Comparison of ENCODE assay signal across 1 cellular context in the genomic region with DNA sequence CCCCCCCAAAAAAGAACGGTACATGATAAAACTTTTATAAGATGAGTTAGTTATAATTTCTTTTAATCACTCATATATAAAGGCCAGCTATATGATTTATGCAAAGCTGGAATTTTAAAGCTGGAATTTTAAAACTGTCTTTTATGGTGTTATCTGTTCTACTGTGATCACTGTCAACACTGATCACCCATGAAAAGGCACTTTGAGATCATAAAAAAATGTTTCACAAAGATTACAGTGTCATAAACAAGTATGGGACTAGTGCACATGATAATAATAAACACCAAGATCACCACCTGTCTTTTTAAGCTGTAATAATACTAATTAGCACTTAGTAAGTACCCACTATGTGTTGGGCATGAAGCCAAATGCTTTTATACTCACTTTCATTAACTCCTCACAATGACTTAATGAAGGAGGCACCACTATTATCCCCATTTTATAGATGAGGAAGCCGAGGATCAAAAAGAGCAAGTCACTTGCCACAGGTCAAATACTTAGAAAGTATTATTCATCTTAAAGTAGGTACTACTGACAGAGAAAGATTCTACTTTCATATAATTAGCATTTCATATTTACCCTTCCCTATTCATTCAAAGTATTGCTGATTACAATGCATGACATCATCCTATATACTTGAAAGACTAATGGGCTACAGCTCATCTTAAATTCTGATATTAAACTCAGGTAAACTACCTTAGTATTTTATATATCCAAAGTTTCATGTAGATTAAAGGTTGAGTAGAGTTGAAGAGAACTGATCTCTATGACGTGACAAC.
A peak's percentile ranks its signal among the peaks of the same experiment; 100 is the strongest.
TF ChIP-seq lines count a peak whose summit lies in the region.

No MANE protein-coding gene starts in this region.

TF ChIP-seq in HEK293, 187 proteins besides CTCF, POLR2A, EP300 and RAD21 (continued from another document):
- TF ChIP-seq, protein P1, sequence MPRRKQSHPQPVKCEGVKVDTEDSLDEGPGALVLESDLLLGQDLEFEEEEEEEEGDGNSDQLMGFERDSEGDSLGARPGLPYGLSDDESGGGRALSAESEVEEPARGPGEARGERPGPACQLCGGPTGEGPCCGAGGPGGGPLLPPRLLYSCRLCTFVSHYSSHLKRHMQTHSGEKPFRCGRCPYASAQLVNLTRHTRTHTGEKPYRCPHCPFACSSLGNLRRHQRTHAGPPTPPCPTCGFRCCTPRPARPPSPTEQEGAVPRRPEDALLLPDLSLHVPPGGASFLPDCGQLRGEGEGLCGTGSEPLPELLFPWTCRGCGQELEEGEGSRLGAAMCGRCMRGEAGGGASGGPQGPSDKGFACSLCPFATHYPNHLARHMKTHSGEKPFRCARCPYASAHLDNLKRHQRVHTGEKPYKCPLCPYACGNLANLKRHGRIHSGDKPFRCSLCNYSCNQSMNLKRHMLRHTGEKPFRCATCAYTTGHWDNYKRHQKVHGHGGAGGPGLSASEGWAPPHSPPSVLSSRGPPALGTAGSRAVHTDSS (tag by site-specific recombination; IDR thresholded peaks at IDR 0.05): peak; percentile 37; the same call in 1 of the 2 replicates
- peak; percentile 80 for TF ChIP-seq SP7 (tag by site-specific recombination; IDR thresholded peaks at IDR 0.05)
- peak; percentile 67 for TF ChIP-seq ZNF366 (tag by site-specific recombination; conservative IDR thresholded peaks at IDR 0.05)
- TF ChIP-seq ZNF785 (tag by site-specific recombination; IDR thresholded peaks at IDR 0.05): no peak
